8 cellular contexts compared by ENCODE assay signal in genomic region chr2:241315183-241315878, GRCh38. TPM values are rescaled to one million over a fixed set of nuclear protein-coding genes. Genes with fewer than 3 reads are reported as not detected.
A peak's percentile ranks its signal among the peaks of the same experiment; 100 is the strongest.
DNase-seq lines count a peak whose midpoint lies in the region; ATAC-seq lines count a peak whose summit lies in the region.

TSS of gene HDLBP (minus strand) at chr2:241315672. CDS start at chr2:241266869, 48,803 bp downstream.

- peak within 1 kb of the TSS in 1 of 2 experiments; percentile 100 for H3K14ac ChIP-seq in mesenchymal stem cell (ENCODE audit: low read length in 2 of 2)

- H3K27me3 Mint-ChIP-seq in effector memory CD8-positive, alpha-beta T cell, result no peaks in the 10 kb centered on the region

- H2BK5ac ChIP-seq in mesenchymal stem cell (ENCODE audit: low read depth, low read length, poor library complexity, severe bottlenecking), result peak within 1 kb of the TSS; percentile 100

- H3K27ac Mint-ChIP-seq in effector memory CD8-positive, alpha-beta T cell, result peak within 1 kb of the TSS; percentile 98 to 99

- H2AK5ac ChIP-seq in mesenchymal stem cell (ENCODE audit: low read length, severe bottlenecking), result peak within 1 kb of the TSS; percentile 97

- H4K8ac ChIP-seq in mesenchymal stem cell (ENCODE audit: low read length), result peak within 1 kb of the TSS; percentile 100

- H3K23ac ChIP-seq in mesenchymal stem cell (ENCODE audit: low read length in 2 of 2), result peak within 1 kb of the TSS; percentile 96 to 97

- ATAC-seq in GM21360 (IDR thresholded peaks at IDR 0.05; ENCODE audit: unreplicated experiment), result peak; percentile 51
- ATAC-seq in effector memory CD8-positive, alpha-beta T cell (replicated peaks), result peak; percentile 71

- peak within 1 kb of the TSS; percentile 89 for H3K4me2 ChIP-seq in mesenchymal stem cell (ENCODE audit: low read length, poor library complexity, severe bottlenecking)

- peak within 1 kb of the TSS in 1 of 2 experiments; percentile 98 for H2BK12ac ChIP-seq in mesenchymal stem cell (ENCODE audit: low read length in 2 of 2)

- H3K79me1 ChIP-seq in mesenchymal stem cell (replicated peaks; ENCODE audit: low read length, poor library complexity, severe bottlenecking), result no peaks in the 10 kb centered on the region

- peaks cover 53 to 67% of the 10 kb centered on the region in 2 donors for H3K4me1 Mint-ChIP-seq in effector memory CD8-positive, alpha-beta T cell (ENCODE audit: low read depth in 2 of 2)

- peak within 1 kb of the TSS; percentile 99 for H2BK15ac ChIP-seq in mesenchymal stem cell (ENCODE audit: low read depth, poor library complexity, severe bottlenecking)

- no peaks in the 10 kb centered on the region for H3K27me3 ChIP-seq in mesenchymal stem cell (ENCODE audit: control insufficient read depth in 1 of 2, insufficient read depth in 1 of 2, low read length in 2 of 2)

- DNase-seq in COLO668 (lab: John Stamatoyannopoulos, UW; ENCODE audit: unreplicated experiment) (peak; percentile 99), HT1080 (ENCODE audit: low read depth) (peak; percentile 97), NOMO-1 (lab: John Stamatoyannopoulos, UW; ENCODE audit: unreplicated experiment in 2 of 2) (peak; percentile 96 to 99), mesenchymal stem cell (peak; percentile 99)
- DNase-seq in activated CD8-positive, alpha-beta memory T cell treated with anti-CD3 and anti-CD28 coated beads for 4 hours (ENCODE audit: low read depth in 2 of 2), result peak; percentile 99 to 100
- peak; percentile 100 for DNase-seq in effector memory CD8-positive, alpha-beta T cell
- peak; percentile 100 for DNase-seq in stimulated activated CD8-positive, alpha-beta memory T cell treated with anti-CD3 and anti-CD28 coated beads, Interleukin-12 subunit alpha, Interleukin-12 subunit beta, amount 100 ng/mL, for 4 hours (ENCODE audit: low read depth)

- H2AFZ ChIP-seq in mesenchymal stem cell (ENCODE audit: low read depth, low read length), result peak within 1 kb of the TSS; percentile 27

- peak within 1 kb of the TSS; percentile 97 to 100 for H3K4ac ChIP-seq in mesenchymal stem cell (ENCODE audit: low read depth in 1 of 2, low read length in 2 of 2)

- H4K91ac ChIP-seq in mesenchymal stem cell (ENCODE audit: low read length), result peak within 1 kb of the TSS; percentile 98

- peak within 1 kb of the TSS; percentile 85 for H2BK120ac ChIP-seq in mesenchymal stem cell (ENCODE audit: low read depth, low read length)

- H3K36me3 ChIP-seq in mesenchymal stem cell (ENCODE audit: control insufficient read depth in 1 of 2, insufficient read depth in 2 of 2, low read depth in 1 of 2, low read length in 2 of 2), result peaks cover 0 to 16% of the 10 kb centered on the region in 2 experiments

- H3K18ac ChIP-seq in mesenchymal stem cell (ENCODE audit: low read depth in 1 of 2, low read length in 2 of 2), result peak within 1 kb of the TSS; percentile 99 to 100

- no peaks in the 10 kb centered on the region for H3K9me3 ChIP-seq in mesenchymal stem cell (ENCODE audit: control insufficient read depth, low read length)

- H3K4me1 ChIP-seq in mesenchymal stem cell (ENCODE audit: control insufficient read depth, insufficient read depth, low read depth, low read length), result peaks cover 7% of the 10 kb centered on the region

- no peaks in the 10 kb centered on the region for H3K9me3 Mint-ChIP-seq in effector memory CD8-positive, alpha-beta T cell

- H3K27ac ChIP-seq in mesenchymal stem cell (ENCODE audit: low read length, poor library complexity, severe bottlenecking), result peak within 1 kb of the TSS; percentile 100

- H3K9ac ChIP-seq in mesenchymal stem cell (ENCODE audit: low read length), result peak within 1 kb of the TSS; percentile 96

- H3K4me3 Mint-ChIP-seq in effector memory CD8-positive, alpha-beta T cell, result peak within 1 kb of the TSS; percentile 95 to 97

- peak within 1 kb of the TSS; percentile 98 to 99 for H3K4me3 ChIP-seq in mesenchymal stem cell (ENCODE audit: insufficient read depth in 1 of 2, low read depth in 1 of 2, low read length in 2 of 2)

- WGBS in mesenchymal stem cell, result under 1% methylated on average over 58 of the region's 64 CpGs

- peaks cover 38% of the 10 kb centered on the region for H3K36me3 Mint-ChIP-seq in effector memory CD8-positive, alpha-beta T cell (ENCODE audit: insufficient read depth)

RNA-seq across cellular contexts. Expression of gene HDLBP, which starts in this region (rescaled TPM):
- 424 and 497 TPM in 2 replicates for total RNA-seq in HT1080 (2014; rRNA removed; shearing (Covaris generic))
- polyA plus RNA-seq in HT1080 (2015; cell fraction: cytosol; rRNA removed), result 245 and 257 TPM in 2 replicates
- polyA plus RNA-seq in HT1080 (2015; cell fraction: nucleus; rRNA removed), result 316 and 384 TPM in 2 replicates
- 768 TPM for polyA plus RNA-seq in mesenchymal stem cell (2013, experiment 1 of 2)
- polyA plus RNA-seq in mesenchymal stem cell (2013, experiment 2 of 2), result 740 TPM

Comparison
In these comparisons a context has a peak if more than half of its experiments do, and no peak if none do; other contexts are left out.
1. Peak in every context shown above with its lines: DNase-seq, ATAC-seq, H3K4me3 ChIP-seq and H3K27ac ChIP-seq.